ENCODE assay signal across 9 cellular contexts in the genomic region with DNA sequence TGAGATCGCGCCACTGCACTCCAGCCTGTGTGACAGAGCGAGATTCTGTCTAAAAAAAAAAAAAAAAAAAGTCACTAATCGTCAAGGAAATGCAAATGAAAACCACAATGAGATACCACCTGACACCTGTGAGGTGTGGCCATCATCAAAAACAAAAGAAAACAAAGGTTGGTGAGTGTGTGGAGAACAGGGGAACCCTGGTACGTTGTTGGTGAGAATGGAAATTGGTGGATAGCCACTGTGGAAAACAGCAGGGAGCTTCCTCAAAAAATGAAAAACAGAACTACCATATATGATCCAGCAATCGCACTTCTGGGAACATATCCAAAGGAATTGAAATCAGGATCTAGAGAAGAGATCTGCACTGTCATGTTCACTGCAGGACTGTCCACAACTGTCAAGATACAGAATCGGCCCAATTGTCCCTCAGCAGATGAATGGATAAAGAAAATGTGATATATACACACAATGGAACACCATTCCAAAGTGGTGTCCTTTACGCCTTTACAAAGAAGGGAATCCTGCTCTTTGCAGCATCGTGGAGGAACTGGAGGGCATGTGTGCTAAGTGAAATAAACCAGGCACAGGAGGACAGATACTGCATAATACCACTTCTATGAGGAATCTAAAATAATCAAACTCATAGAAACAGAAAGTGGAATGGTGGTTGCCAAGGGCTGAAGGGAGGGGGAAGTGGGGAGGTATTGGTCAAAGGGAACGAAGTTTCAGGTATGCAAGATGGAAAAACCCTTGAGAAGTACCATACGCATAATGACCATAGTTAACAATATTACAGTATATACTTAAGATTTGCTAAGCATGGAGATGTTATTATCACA.
DNase-seq lines count a peak whose midpoint lies in the region; ATAC-seq and TF ChIP-seq lines count a peak whose summit lies in the region.
"Had no signal": no experiment of that assay in that cellular context is flagged by ENCODE, and none has a peak within 500 bp of the region (broad histone marks: within the 10 kb centered on the region; RNA-seq: fewer than 3 reads in every experiment).

No MANE protein-coding gene starts in this region.

- TF ChIP-seq CTCF in spleen (IDR thresholded peaks at IDR 0.05 in 8 of 11, conservative IDR thresholded peaks at IDR 0.05 in 3 of 11), result no peak

- intact Hi-C loops in spleen (cut with DNase I; ENCODE audit: low total_unique reads), result no loop called here

- peak overlapping the region in 1 of 8 donors; percentile 38 for H3K4me3 ChIP-seq in spleen

- H3K27me3 Mint-ChIP-seq in T-helper 1 cell treated with Interleukin-12 subunit alpha and Interleukin-12 subunit beta and Interleukin-4 antibody, amounts not matched to agents 30 μg/mL and 1 μg/mL, for 36 hours (ENCODE audit: low read depth), result no peaks in the 10 kb centered on the region

- peaks cover 0 to 5% (median 2%) of the 10 kb centered on the region in 8 donors for H3K9me3 ChIP-seq in spleen

- DNase-seq in NCI-H146 (lab: John Stamatoyannopoulos, UW) (peak; percentile 19), NCI-H146 treated with DMSO at 0.1 percent for 48 hours (lab: John Stamatoyannopoulos, UW; ENCODE audit: unreplicated experiment) (no peak), spleen (no peak), AG20443 (ENCODE audit: low spot score) (no peak), NCI-H345 (lab: John Stamatoyannopoulos, UW) (no peak), KG1 (lab: John Stamatoyannopoulos, UW) (no peak)

- WGBS in spleen, 5 donors, result 50 to 67% (median 55%) methylated on average over 11 of the region's 11 CpGs

- H3K27ac ChIP-seq in spleen, result peak overlapping the region in 7 of 8 donors; percentile 24 to 79 (median 70)
- H3K27ac ChIP-seq: 22Rv1 had no signal

- peak overlapping the region; percentile 58 for H3K4me3 Mint-ChIP-seq in T-helper 1 cell treated with Interleukin-12 subunit alpha and Interleukin-12 subunit beta and Interleukin-4 antibody, amounts not matched to agents 30 μg/mL and 1 μg/mL, for 36 hours

- no peak for TF ChIP-seq POLR2A in spleen (IDR thresholded peaks at IDR 0.05)

- no peaks in the 10 kb centered on the region for H3K27me3 ChIP-seq in spleen (replicated peaks in 1 of 7)

- H3K36me3 ChIP-seq in spleen, result peaks cover 0 to 13% (median 0%) of the 10 kb centered on the region in 6 donors

- H3K36me3 Mint-ChIP-seq in T-helper 1 cell treated with Interleukin-12 subunit alpha and Interleukin-12 subunit beta and Interleukin-4 antibody, amounts not matched to agents 30 μg/mL and 1 μg/mL, for 36 hours (ENCODE audit: low read depth), result peaks cover 2% of the 10 kb centered on the region

- no peaks in the 10 kb centered on the region for H3K9me3 Mint-ChIP-seq in T-helper 1 cell treated with Interleukin-12 subunit alpha and Interleukin-12 subunit beta and Interleukin-4 antibody, amounts not matched to agents 30 μg/mL and 1 μg/mL, for 36 hours

- peak; percentile 48 for ATAC-seq in HG02884 (IDR thresholded peaks at IDR 0.05; ENCODE audit: unreplicated experiment)

- H3K27ac Mint-ChIP-seq in T-helper 1 cell treated with Interleukin-12 subunit alpha and Interleukin-12 subunit beta and Interleukin-4 antibody, amounts not matched to agents 30 μg/mL and 1 μg/mL, for 36 hours, result peak overlapping the region; percentile 53

- peaks cover 9 to 56% (median 37%) of the 10 kb centered on the region in 6 donors for H3K4me1 ChIP-seq in spleen

- H3K4me1 Mint-ChIP-seq in T-helper 1 cell treated with Interleukin-12 subunit alpha and Interleukin-12 subunit beta and Interleukin-4 antibody, amounts not matched to agents 30 μg/mL and 1 μg/mL, for 36 hours (ENCODE audit: low read depth), result peaks cover 39% of the 10 kb centered on the region
